9 cellular contexts compared by ENCODE assay signal in the genomic region with DNA sequence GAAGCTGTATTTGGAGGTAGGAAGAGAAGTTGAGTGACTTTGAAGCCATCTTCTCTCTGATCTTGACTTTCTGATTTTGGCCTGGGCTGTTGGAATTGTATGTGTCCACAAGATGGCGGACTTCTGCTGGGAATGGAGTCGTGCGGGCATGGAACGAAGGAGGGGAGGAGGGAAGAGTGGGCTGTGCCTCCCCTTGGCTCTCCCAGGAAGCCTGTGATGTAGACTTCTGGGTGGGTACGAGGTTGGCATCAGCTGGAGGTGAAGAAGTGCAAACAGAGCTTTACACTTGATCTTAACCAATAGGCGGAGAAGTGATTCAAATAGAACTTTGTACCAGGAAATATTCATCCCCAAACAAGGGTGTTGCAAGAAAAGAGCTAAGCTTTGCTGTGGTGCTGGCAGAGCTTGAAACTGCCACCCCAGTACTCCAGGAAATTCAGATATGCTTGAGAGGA. TPM values are rescaled to one million over a fixed set of nuclear protein-coding genes. Genes with fewer than 3 reads are reported as not detected.
DNase-seq lines count a peak whose midpoint lies in the region; ATAC-seq and TF ChIP-seq lines count a peak whose summit lies in the region.
"Had no signal": no experiment of that assay in that cellular context is flagged by ENCODE, and none has a peak within 500 bp of the region (broad histone marks: within the 10 kb centered on the region; RNA-seq: fewer than 3 reads in every experiment).

No MANE protein-coding gene starts in this region.

- no peak overlapping the region for H3K4me3 Mint-ChIP-seq in stimulated activated naive CD8-positive, alpha-beta T cell treated with anti-CD3 and anti-CD28 coated beads, Interleukin-15, amount 100 ng/mL, for 72 hours
- H3K4me3 Mint-ChIP-seq: stimulated activated naive B cell treated with anti-CD40 and anti-IgM and Interleukin-4, amounts not matched to agents 10 μg/mL and 1 μg/mL and 100 μg/mL, for 72 hours had no signal

- H3K27ac ChIP-seq in SK-N-MC: peak overlapping the region; percentile 62

- ATAC-seq in stimulated activated naive CD8-positive, alpha-beta T cell treated with anti-CD3 and anti-CD28 coated beads, Interleukin-15, amount 100 ng/mL, for 72 hours: peak; percentile 43
- ATAC-seq in GM19023 (IDR thresholded peaks at IDR 0.05; ENCODE audit: unreplicated experiment) (no peak), HG03097 (IDR thresholded peaks at IDR 0.05; ENCODE audit: low FRiP score, unreplicated experiment) (no peak)

- no peak overlapping the region for H3K27ac Mint-ChIP-seq in stimulated activated naive CD8-positive, alpha-beta T cell treated with anti-CD3 and anti-CD28 coated beads, Interleukin-15, amount 100 ng/mL, for 72 hours
- H3K27ac Mint-ChIP-seq: stimulated activated naive B cell treated with anti-CD40 and anti-IgM and Interleukin-4, amounts not matched to agents 10 μg/mL and 1 μg/mL and 100 μg/mL, for 72 hours had no signal

- H3K4me3 ChIP-seq in SK-N-MC: peak overlapping the region; percentile 5; the same call in 1 of the 2 replicates
- no peak overlapping the region for H3K4me3 ChIP-seq in cardiac fibroblast (replicated peaks in 1 of 2; ENCODE audit: low read depth in 2 of 2, low read length in 2 of 2)

- no peak overlapping the region for H3K9ac ChIP-seq in SK-N-MC (ENCODE audit: insufficient read length)

- DNase-seq in DMS114 treated with DMSO at 0.1 percent for 48 hours (lab: John Stamatoyannopoulos, UW; ENCODE audit: unreplicated experiment) (peak; percentile 69), HT-29 (ENCODE audit: low spot score) (peak; percentile 90), SK-N-MC (ENCODE audit: low read depth, low spot score) (no peak), cardiac fibroblast (ENCODE audit: low read depth in 2 of 2) (peak; percentile 70 to 73), kidney glomerular epithelial cell (lab: John Stamatoyannopoulos, UW) (peak; percentile 32)
- peak in 1 of 2 donors; percentile 30 for DNase-seq in stimulated activated naive CD8-positive, alpha-beta T cell treated with anti-CD3 and anti-CD28 coated beads, Interleukin-15, amount 100 ng/mL, for 72 hours
- DNase-seq: stimulated activated naive B cell treated with anti-CD40 and anti-IgM and Interleukin-4, amounts not matched to agents 10 μg/mL and 1 μg/mL and 100 μg/mL, for 72 hours had no signal

- H3K27me3 Mint-ChIP-seq in stimulated activated naive CD8-positive, alpha-beta T cell treated with anti-CD3 and anti-CD28 coated beads, Interleukin-15, amount 100 ng/mL, for 72 hours: no peaks in the 10 kb centered on the region

- H3K9me3 ChIP-seq in SK-N-MC (ENCODE audit: low read depth, low read length): no peaks in the 10 kb centered on the region

- no peaks in the 10 kb centered on the region for H3K9me3 Mint-ChIP-seq in stimulated activated naive CD8-positive, alpha-beta T cell treated with anti-CD3 and anti-CD28 coated beads, Interleukin-15, amount 100 ng/mL, for 72 hours
- H3K9me3 Mint-ChIP-seq: stimulated activated naive B cell treated with anti-CD40 and anti-IgM and Interleukin-4, amounts not matched to agents 10 μg/mL and 1 μg/mL and 100 μg/mL, for 72 hours had no signal

- no peaks in the 10 kb centered on the region for H3K36me3 ChIP-seq in SK-N-MC (ENCODE audit: insufficient read depth, low read length)

- peaks cover 6% of the 10 kb centered on the region for H3K4me1 Mint-ChIP-seq in stimulated activated naive CD8-positive, alpha-beta T cell treated with anti-CD3 and anti-CD28 coated beads, Interleukin-15, amount 100 ng/mL, for 72 hours

- TF ChIP-seq CTCF in cardiac fibroblast (IDR thresholded peaks at IDR 0.05; ENCODE audit: low read depth, low read length): peak; percentile 83

RNA-seq across cellular contexts. Expression of a gene that starts 7.4 kb away (rescaled TPM):
- not detected in 2 replicates for total RNA-seq in HT-29 (2014; rRNA removed; shearing (Covaris generic))

RNA-seq across cellular contexts. Expression of a gene that starts 39.8 kb away (rescaled TPM):
- total RNA-seq in HT-29 (2014; rRNA removed; shearing (Covaris generic)): 1.4 and 2.7 TPM in 2 replicates

RNA-seq across cellular contexts. Expression of a gene that starts 39.9 kb away (rescaled TPM):
- total RNA-seq in HT-29 (2014; rRNA removed; shearing (Covaris generic)): 52.4 and 55.8 TPM in 2 replicates
